ENCODE assay signal across 20 cellular contexts in genomic region chr2:126614529-126615279, GRCh38. TPM values are rescaled to one million over a fixed set of nuclear protein-coding genes. Genes with fewer than 3 reads are reported as not detected.
DNase-seq lines count a peak whose midpoint lies in the region; ATAC-seq and TF ChIP-seq lines count a peak whose summit lies in the region.
"Had no signal": no experiment of that assay in that cellular context is flagged by ENCODE, and none has a peak within 500 bp of the region (broad histone marks: within the 10 kb centered on the region; RNA-seq: fewer than 3 reads in every experiment).

No MANE protein-coding gene starts in this region.

- no CpG with 5 or more reads among the region's 1 CpG for WGBS in mesenchymal stem cell

- H2AFZ ChIP-seq in mesenchymal stem cell (ENCODE audit: low read depth, low read length), result no peak overlapping the region
- H2AFZ ChIP-seq: neural progenitor cell had no signal

- TF ChIP-seq CTCF in HL-60 (IDR thresholded peaks at IDR 0.05; ENCODE audit: insufficient read depth, low read length) (no peak), chondrocyte (IDR thresholded peaks at IDR 0.05) (peak; percentile 40)

- H3K9me3 ChIP-seq in mesenchymal stem cell (ENCODE audit: control insufficient read depth, low read length), result no peaks in the 10 kb centered on the region
- H3K9me3 ChIP-seq: colonic mucosa, uterus had no signal

- no peak overlapping the region for H3K18ac ChIP-seq in mesenchymal stem cell (ENCODE audit: low read depth in 1 of 2, low read length in 2 of 2)

- H3K27ac ChIP-seq in HL-60 (replicated peaks) (peak overlapping the region; percentile 45; the same call in 1 of the 2 replicates), mesenchymal stem cell (ENCODE audit: low read length, poor library complexity, severe bottlenecking) (no peak overlapping the region)
- H3K27ac ChIP-seq: colonic mucosa, heart right ventricle, neural progenitor cell, uterus had no signal

- H3K4me3 ChIP-seq in HL-60 (replicated peaks; ENCODE audit: insufficient read depth, low read length), result no peak overlapping the region
- H3K4me3 ChIP-seq in mesenchymal stem cell (ENCODE audit: insufficient read depth in 1 of 2, low read depth in 1 of 2, low read length in 2 of 2), result no peak overlapping the region
- H3K4me3 ChIP-seq: colonic mucosa, heart right ventricle, neural progenitor cell, uterus had no signal

- no peak overlapping the region for H3K9ac ChIP-seq in mesenchymal stem cell (ENCODE audit: low read length)
- H3K9ac ChIP-seq: neural progenitor cell had no signal

- no peak overlapping the region for H3K23ac ChIP-seq in mesenchymal stem cell (ENCODE audit: low read length in 2 of 2)

- peak overlapping the region; percentile 8 for H2BK5ac ChIP-seq in mesenchymal stem cell (ENCODE audit: low read depth, low read length, poor library complexity, severe bottlenecking)

- no peak overlapping the region for H3K27ac Mint-ChIP-seq in chondrocyte (ENCODE audit: unreplicated experiment)
- H3K27ac Mint-ChIP-seq: neural progenitor cell had no signal

- no peak overlapping the region for H2AK5ac ChIP-seq in mesenchymal stem cell (ENCODE audit: low read length, severe bottlenecking)

- ATAC-seq in HG02852 (IDR thresholded peaks at IDR 0.05; ENCODE audit: unreplicated experiment), result no peak
- ATAC-seq: heart right ventricle had no signal

- H3K4me2 ChIP-seq in mesenchymal stem cell (ENCODE audit: low read length, poor library complexity, severe bottlenecking), result no peak overlapping the region
- H3K4me2 ChIP-seq: neural progenitor cell had no signal

- peaks cover 20% of the 10 kb centered on the region for H3K4me1 Mint-ChIP-seq in chondrocyte (ENCODE audit: low read depth)

- H4K8ac ChIP-seq in mesenchymal stem cell (ENCODE audit: low read length), result no peak overlapping the region

- peak; percentile 12 for DNase-seq in AG08395 (ENCODE audit: low spot score)
- DNase-seq in HL-60 (ENCODE audit: low read depth in 1 of 2, low spot score in 1 of 2), result no peak
- no peak for DNase-seq in chondrocyte (ENCODE audit: low spot score)
- peak; percentile 33 for DNase-seq in mesenchymal stem cell
- DNase-seq in hepatic stellate cell (ENCODE audit: low spot score), result no peak
- no peak for DNase-seq in SW 1271 (lab: John Stamatoyannopoulos, UW)
- DNase-seq in central memory CD4-positive, alpha-beta T cell, result no peak
- DNase-seq: activated CD4-positive, CD25-positive, alpha-beta regulatory T cell treated with anti-CD3 and anti-CD28 coated beads, Interleukin-2, amount 50 U/mL, for 72 hours; activated effector memory CD4-positive, alpha-beta T cell treated with Interleukin-2 at 50 U/mL for 16 hours; colonic mucosa; heart right ventricle; KG1; NCI-H1048; NCI-H2081 treated with DMSO at 0.1 percent for 48 hours; NCI-H524; T-helper 9 cell; uterus had no signal

- no peaks in the 10 kb centered on the region for H3K27me3 Mint-ChIP-seq in chondrocyte (ENCODE audit: low read depth)

- no peak overlapping the region for H2BK120ac ChIP-seq in mesenchymal stem cell (ENCODE audit: low read depth, low read length)

- no peaks in the 10 kb centered on the region for H3K36me3 Mint-ChIP-seq in chondrocyte (ENCODE audit: low read depth)
- H3K36me3 Mint-ChIP-seq: neural progenitor cell had no signal

- H2BK15ac ChIP-seq in mesenchymal stem cell (ENCODE audit: low read depth, poor library complexity, severe bottlenecking), result no peak overlapping the region

- no peaks in the 10 kb centered on the region for H3K79me1 ChIP-seq in mesenchymal stem cell (replicated peaks; ENCODE audit: low read length, poor library complexity, severe bottlenecking)

- no peaks in the 10 kb centered on the region for H3K4me1 ChIP-seq in mesenchymal stem cell (ENCODE audit: control insufficient read depth, insufficient read depth, low read depth, low read length)
- H3K4me1 ChIP-seq: colonic mucosa, neural progenitor cell, uterus had no signal

- no peaks in the 10 kb centered on the region for H3K36me3 ChIP-seq in mesenchymal stem cell (ENCODE audit: control insufficient read depth in 1 of 2, insufficient read depth in 2 of 2, low read depth in 1 of 2, low read length in 2 of 2)
- H3K36me3 ChIP-seq: colonic mucosa, heart right ventricle, neural progenitor cell, uterus had no signal

- H3K14ac ChIP-seq in mesenchymal stem cell (ENCODE audit: low read length in 2 of 2), result no peak overlapping the region

- no peak overlapping the region for H3K4me3 Mint-ChIP-seq in chondrocyte (ENCODE audit: unreplicated experiment)
- H3K4me3 Mint-ChIP-seq: neural progenitor cell had no signal

- no peak overlapping the region for H4K91ac ChIP-seq in mesenchymal stem cell (ENCODE audit: low read length)

- H3K4ac ChIP-seq in mesenchymal stem cell (ENCODE audit: low read depth in 1 of 2, low read length in 2 of 2), result no peak overlapping the region

- H3K27me3 ChIP-seq in HL-60 (ENCODE audit: insufficient read depth, poor library complexity, severe bottlenecking) (no peaks in the 10 kb centered on the region), mesenchymal stem cell (ENCODE audit: control insufficient read depth in 1 of 2, insufficient read depth in 1 of 2, low read length in 2 of 2) (no peaks in the 10 kb centered on the region)
- H3K27me3 ChIP-seq: colonic mucosa, heart right ventricle, neural progenitor cell, uterus had no signal

- H2BK12ac ChIP-seq in mesenchymal stem cell (ENCODE audit: low read length in 2 of 2), result no peak overlapping the region

- H3K9me3 Mint-ChIP-seq in chondrocyte (ENCODE audit: low read depth), result peaks cover 5% of the 10 kb centered on the region
- H3K9me3 Mint-ChIP-seq: neural progenitor cell had no signal

RNA-seq across cellular contexts. Expression of gene GYPC, which starts 41.3 kb away (rescaled TPM):
- 29.1 to 48.6 TPM (median 46.4 TPM) in 3 replicates for total RNA-seq in chondrocyte
- 199 TPM for polyA plus RNA-seq in mesenchymal stem cell (2013, experiment 1 of 2)
- polyA plus RNA-seq in mesenchymal stem cell (2013, experiment 2 of 2), result 195 TPM
- polyA plus RNA-seq: keratinocyte had no signal

Comparison
In these comparisons a context has a peak if more than half of its experiments do, and no peak if none do; other contexts are left out.
1. DNase-seq: peak in AG08395 (single experiment) and mesenchymal stem cell (single experiment); none in HL-60 (0 of 2), chondrocyte (single experiment), hepatic stellate cell (single experiment), SW 1271 (0 of 2) and central memory CD4-positive, alpha-beta T cell (single experiment).